ENCODE assay signal across 27 cellular contexts in the genomic region with DNA sequence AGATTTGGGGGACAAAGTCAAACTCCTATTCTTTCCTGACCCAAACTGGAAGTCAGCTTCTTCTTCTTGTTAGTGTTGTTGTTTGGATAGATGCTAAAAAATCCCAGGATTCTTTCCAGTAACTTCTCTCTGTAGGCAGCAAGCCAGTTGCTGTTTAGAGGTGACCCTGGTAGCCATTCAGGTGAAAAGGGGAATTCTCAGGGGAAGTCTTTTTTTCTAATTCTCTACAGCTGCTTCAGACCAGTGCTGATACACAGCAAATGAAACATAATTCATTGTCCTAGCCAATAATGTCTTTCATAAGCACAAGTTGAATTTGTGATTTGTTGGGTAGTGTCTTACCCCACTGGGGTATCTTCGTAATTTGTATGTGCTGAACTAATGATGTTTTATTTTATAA.
"Had no signal": no experiment of that assay in that cellular context is flagged by ENCODE, and none has a peak within 500 bp of the region (broad histone marks: within the 10 kb centered on the region; RNA-seq: fewer than 3 reads in every experiment).

No MANE protein-coding gene starts in this region.

- H3K27ac ChIP-seq: ascending aorta had no signal

- H3K4me3 ChIP-seq: ascending aorta, cardiac muscle cell had no signal

- H3K9me3 ChIP-seq: ascending aorta had no signal

- FAIRE-seq: TTC549 had no signal

- DNase-seq: activated CD4-positive, alpha-beta T cell treated with anti-CD3 and anti-CD28 coated beads for 36 hours; activated CD4-positive, alpha-beta T cell treated with anti-CD3 and anti-CD28 coated beads, Interleukin-2, amount 10 ng/mL, durations not matched to agents 7 days and 5 days; activated CD4-positive, alpha-beta T cell treated with anti-CD3 and anti-CD28 coated beads, Interleukin-2, amount 50 U/mL, for 48 hours; activated CD8-positive, alpha-beta T cell treated with anti-CD3 and anti-CD28 coated beads, Interleukin-2, amount 10 ng/mL, durations not matched to agents 7 days and 5 days; activated gamma-delta T cell; activated naive CD4-positive, alpha-beta T cell treated with Interleukin-2 at 50 U/mL for 16 hours; activated naive CD8-positive, alpha-beta T cell treated with anti-CD3 and anti-CD28 coated beads, Interleukin-2, amount 10 ng/mL, durations not matched to agents 7 days and 5 days; activated T-cell treated with anti-CD3 and anti-CD28 coated beads, Interleukin-2, amount 50 U/mL, for 24 hours; amygdala; NCI-H1105; NCI-H1417 treated with DMSO at 0.1 percent for 48 hours; NCI-H187 treated with DMSO at 0.1 percent for 48 hours; NCI-H2081; NCI-H510A; NCI-H526; NCI-H748 treated with DMSO at 0.1 percent for 48 hours; OCI-M1; Right ventricle myocardium superior; SW 1271 had no signal

- H3K4me1 Mint-ChIP-seq: activated CD4-positive, alpha-beta T cell treated with anti-CD3 and anti-CD28 coated beads for 36 hours; activated CD4-positive, alpha-beta T cell treated with anti-CD3 and anti-CD28 coated beads, Interleukin-2, amount 10 ng/mL, durations not matched to agents 7 days and 5 days; activated naive CD4-positive, alpha-beta T cell treated with anti-CD3 and anti-CD28 coated beads, Interleukin-2, amount 50 U/mL, for 24 hours; activated naive CD8-positive, alpha-beta T cell treated with anti-CD3 and anti-CD28 coated beads, Interleukin-2, amount 10 ng/mL, durations not matched to agents 7 days and 5 days had no signal

- H3K36me3 ChIP-seq: ascending aorta, cardiac muscle cell had no signal

- H3K27me3 ChIP-seq: ascending aorta, cardiac muscle cell had no signal

- H3K27ac Mint-ChIP-seq: activated CD4-positive, alpha-beta T cell treated with anti-CD3 and anti-CD28 coated beads for 36 hours; activated CD4-positive, alpha-beta T cell treated with anti-CD3 and anti-CD28 coated beads, Interleukin-2, amount 10 ng/mL, durations not matched to agents 7 days and 5 days; activated CD8-positive, alpha-beta T cell treated with anti-CD3 and anti-CD28 coated beads, Interleukin-2, amount 10 ng/mL, durations not matched to agents 7 days and 5 days; activated naive CD4-positive, alpha-beta T cell treated with anti-CD3 and anti-CD28 coated beads, Interleukin-2, amount 50 U/mL, for 24 hours; activated naive CD8-positive, alpha-beta T cell treated with anti-CD3 and anti-CD28 coated beads, Interleukin-2, amount 10 ng/mL, durations not matched to agents 7 days and 5 days; activated T-cell treated with anti-CD3 and anti-CD28 coated beads, Interleukin-2, amount 50 U/mL, for 24 hours; activated T-helper 2 cell treated with anti-CD3 and anti-CD28 coated beads, Interferon-gamma antibody, Interleukin-2, Interleukin-4, amounts not matched to agents 10 μg/mL and 5 μg/mL and 100 μg/mL, durations not matched to agents 14 hours and 24 hours and 36 hours; T-helper 2 cell treated with Interferon-gamma antibody and Interleukin-4, amounts not matched to agents 5 μg/mL and 100 μg/mL, for 36 hours; WTC11 had no signal

- H3K4me1 ChIP-seq: ascending aorta had no signal

- ATAC-seq: activated CD4-positive, alpha-beta T cell treated with anti-CD3 and anti-CD28 coated beads for 36 hours; activated CD4-positive, CD25-positive, alpha-beta regulatory T cell treated with anti-CD3 and anti-CD28 coated beads, Interleukin-2, amount 50 U/mL, for 24 hours; activated CD8-positive, alpha-beta T cell treated with anti-CD3 and anti-CD28 coated beads, Interleukin-2, amount 10 ng/mL, durations not matched to agents 7 days and 5 days; WTC11 had no signal

- H3K27me3 Mint-ChIP-seq: activated CD4-positive, alpha-beta T cell treated with anti-CD3 and anti-CD28 coated beads for 36 hours; activated CD4-positive, alpha-beta T cell treated with anti-CD3 and anti-CD28 coated beads, Interleukin-2, amount 10 ng/mL, durations not matched to agents 7 days and 5 days; activated naive CD4-positive, alpha-beta T cell treated with anti-CD3 and anti-CD28 coated beads, Interleukin-2, amount 50 U/mL, for 24 hours; activated naive CD8-positive, alpha-beta T cell treated with anti-CD3 and anti-CD28 coated beads, Interleukin-2, amount 10 ng/mL, durations not matched to agents 7 days and 5 days; activated T-cell treated with anti-CD3 and anti-CD28 coated beads, Interleukin-2, amount 50 U/mL, for 24 hours had no signal

- H3K4me3 Mint-ChIP-seq: activated CD4-positive, alpha-beta T cell treated with anti-CD3 and anti-CD28 coated beads for 36 hours; activated CD4-positive, alpha-beta T cell treated with anti-CD3 and anti-CD28 coated beads, Interleukin-2, amount 10 ng/mL, durations not matched to agents 7 days and 5 days; activated CD8-positive, alpha-beta T cell treated with anti-CD3 and anti-CD28 coated beads, Interleukin-2, amount 10 ng/mL, durations not matched to agents 7 days and 5 days; activated naive CD4-positive, alpha-beta T cell treated with anti-CD3 and anti-CD28 coated beads, Interleukin-2, amount 50 U/mL, for 24 hours; activated naive CD8-positive, alpha-beta T cell treated with anti-CD3 and anti-CD28 coated beads, Interleukin-2, amount 10 ng/mL, durations not matched to agents 7 days and 5 days; activated T-cell treated with anti-CD3 and anti-CD28 coated beads, Interleukin-2, amount 50 U/mL, for 24 hours; T-helper 2 cell treated with Interferon-gamma antibody and Interleukin-4, amounts not matched to agents 5 μg/mL and 100 μg/mL, for 36 hours; WTC11 had no signal

- H3K36me3 Mint-ChIP-seq: activated naive CD8-positive, alpha-beta T cell treated with anti-CD3 and anti-CD28 coated beads, Interleukin-2, amount 10 ng/mL, durations not matched to agents 7 days and 5 days had no signal
